Comparison of ENCODE assay signal across 8 cellular contexts in the genomic region with DNA sequence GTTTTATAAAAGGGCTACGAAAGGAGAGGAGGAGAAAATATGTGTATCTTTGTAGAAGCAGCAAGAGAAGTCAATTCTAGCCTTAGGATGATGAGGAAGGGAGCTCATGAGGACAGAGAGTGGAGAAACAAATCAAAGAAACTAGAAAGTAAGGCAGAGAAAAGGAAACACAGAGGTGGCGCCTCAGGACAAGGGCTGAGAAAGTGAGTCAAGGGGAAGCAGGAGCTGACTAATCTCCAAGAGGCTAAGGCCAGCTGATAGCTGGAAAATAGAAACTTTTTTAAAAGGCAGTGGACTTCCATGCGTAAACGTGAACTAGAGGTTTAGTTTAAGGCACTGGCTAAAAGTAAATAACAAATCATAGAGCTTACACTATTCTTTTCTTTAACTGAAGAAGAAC.
DNase-seq lines count a peak whose midpoint lies in the region; ATAC-seq and TF ChIP-seq lines count a peak whose summit lies in the region.

No MANE protein-coding gene starts in this region.

- H3K4me3 ChIP-seq in cardiac muscle cell, result no peak overlapping the region
- H3K4me3 ChIP-seq in right atrium auricular region, result no peak overlapping the region
- H3K4me3 ChIP-seq in fibroblast of pulmonary artery (replicated peaks; ENCODE audit: low read depth, low read length), result no peak overlapping the region
- H3K4me3 ChIP-seq in upper lobe of right lung, result no peak overlapping the region

- H3K27ac ChIP-seq in cardiac muscle cell (peak overlapping the region; percentile 49), right atrium auricular region (no peak overlapping the region), upper lobe of right lung (no peak overlapping the region)

- H3K27me3 ChIP-seq in cardiac muscle cell, result no peaks in the 10 kb centered on the region
- H3K27me3 ChIP-seq in right atrium auricular region, result no peaks in the 10 kb centered on the region
- H3K27me3 ChIP-seq in upper lobe of right lung, result no peaks in the 10 kb centered on the region

- TF ChIP-seq CTCF in cardiac muscle cell (IDR thresholded peaks at IDR 0.05; ENCODE audit: low read depth, low read length) (no peak), right atrium auricular region (IDR thresholded peaks at IDR 0.05) (no peak), fibroblast of pulmonary artery (IDR thresholded peaks at IDR 0.05; ENCODE audit: low read length, missing control alignments) (no peak), upper lobe of right lung (IDR thresholded peaks at IDR 0.05) (no peak)

- no peaks in the 10 kb centered on the region for H3K9me3 ChIP-seq in cardiac muscle cell (ENCODE audit: low read depth)
- no peaks in the 10 kb centered on the region for H3K9me3 ChIP-seq in right atrium auricular region
- no peaks in the 10 kb centered on the region for H3K9me3 ChIP-seq in upper lobe of right lung

- intact Hi-C loops in upper lobe of right lung (cut with DNase I), result no loop called here

- ATAC-seq in upper lobe of right lung, result peak; percentile 14

- no peaks in the 10 kb centered on the region for H3K36me3 ChIP-seq in cardiac muscle cell
- H3K36me3 ChIP-seq in right atrium auricular region, result no peaks in the 10 kb centered on the region
- peaks cover 6% of the 10 kb centered on the region for H3K36me3 ChIP-seq in upper lobe of right lung

- peak in 1 of 2 donors; percentile 46 for DNase-seq in cardiac muscle cell (ENCODE audit: low read depth in 1 of 2, low spot score in 1 of 2)
- no peak for DNase-seq in right atrium auricular region (ENCODE audit: low spot score)
- DNase-seq in activated CD4-positive, alpha-beta T cell treated with anti-CD3 and anti-CD28 coated beads, Interleukin-2, amount 50 U/mL, for 48 hours, result peak; percentile 21 to 38
- peak; percentile 50 for DNase-seq in fibroblast of pulmonary artery (ENCODE audit: low read depth)
- no peak for DNase-seq in upper lobe of right lung
- no peak for DNase-seq in GM19238 (ENCODE audit: insufficient read length, low spot score)
- DNase-seq in D341Med (ENCODE audit: low spot score), result no peak
- no peak for DNase-seq in NCI-H1048 (lab: John Stamatoyannopoulos, UW)

- H3K4me1 ChIP-seq in cardiac muscle cell (ENCODE audit: low read depth) (peaks cover 11% of the 10 kb centered on the region), right atrium auricular region (no peaks in the 10 kb centered on the region), upper lobe of right lung (peaks cover 9% of the 10 kb centered on the region)

Comparison
In these comparisons a context has a peak if more than half of its experiments do, and no peak if none do; other contexts are left out.
1. DNase-seq: peak in activated CD4-positive, alpha-beta T cell treated with anti-CD3 and anti-CD28 coated beads, Interleukin-2, amount 50 U/mL, for 48 hours (2 of 2) and fibroblast of pulmonary artery (single experiment); none in right atrium auricular region (single experiment), upper lobe of right lung (single experiment), GM19238 (single experiment), D341Med (single experiment) and NCI-H1048 (single experiment).